ENCODE assay signal across 17 cellular contexts in the genomic region with DNA sequence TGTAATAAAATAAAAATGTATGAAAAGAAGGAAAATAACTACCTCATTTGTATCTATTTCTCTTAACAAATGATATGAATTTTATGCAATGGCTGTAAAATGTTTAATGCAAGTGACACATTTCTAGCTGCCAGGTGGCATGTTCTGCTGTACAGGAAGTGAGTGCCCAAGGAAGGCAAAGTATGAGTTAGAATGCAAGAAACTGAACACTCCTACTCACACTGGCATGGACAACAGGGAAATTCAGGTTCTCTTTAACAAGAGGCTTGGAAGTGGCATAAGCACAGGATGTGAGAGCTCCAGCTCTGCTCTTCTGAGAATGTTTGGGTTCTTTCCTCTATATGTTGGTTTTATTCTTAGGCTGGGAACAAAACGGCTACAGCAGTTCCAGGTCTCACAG. TPM values are rescaled to one million over a fixed set of nuclear protein-coding genes. Genes with fewer than 3 reads are reported as not detected.
A peak's percentile ranks its signal among the peaks of the same experiment; 100 is the strongest.
DNase-seq lines count a peak whose midpoint lies in the region; TF ChIP-seq lines count a peak whose summit lies in the region.
"Had no signal": no experiment of that assay in that cellular context is flagged by ENCODE, and none has a peak within 500 bp of the region (broad histone marks: within the 10 kb centered on the region; RNA-seq: fewer than 3 reads in every experiment).

No MANE protein-coding gene starts in this region.

- H3K4me2 ChIP-seq in PC-9, result no peak overlapping the region
- H3K4me2 ChIP-seq: GM23338 had no signal

- H3K27ac ChIP-seq in PC-9 (no peak overlapping the region), left ventricle myocardium inferior (replicated peaks) (no peak overlapping the region)
- H3K27ac ChIP-seq: HL-60 had no signal

- DNase-seq in PC-9 (no peak), kidney tubule cell (ENCODE audit: low spot score) (peak; percentile 6), renal cortical epithelial cell (ENCODE audit: low read depth) (peak; percentile 3), left ventricle myocardium inferior (no peak), MG63 (no peak), cortex of kidney (lab: John Stamatoyannopoulos, UW) (no peak)
- DNase-seq: ACHN; AML-193; CD8-positive, alpha-beta T cell; DMS 273 treated with DMSO at 0.1 percent for 48 hours; DMS79; GDM1; HCEC 1CT; IMR-90 had no signal

- H3K4me1 ChIP-seq in PC-9 (replicated peaks; ENCODE audit: insufficient read depth) (no peaks in the 10 kb centered on the region), left ventricle myocardium inferior (peaks cover 31% of the 10 kb centered on the region)

- H2AFZ ChIP-seq in PC-9, result peak overlapping the region; percentile 35; the same call in 1 of the 2 replicates

- no TSS peak for BruUV-seq in PC-9 (replicated peaks; lab: Mats Ljungman, UMichigan)

- no peaks in the 10 kb centered on the region for H4K20me1 ChIP-seq in PC-9 (ENCODE audit: insufficient read depth)

- H3K79me2 ChIP-seq in PC-9 (ENCODE audit: low read depth), result no peaks in the 10 kb centered on the region

- no peak overlapping the region for H3K4me3 ChIP-seq in PC-9
- no peak overlapping the region for H3K4me3 ChIP-seq in left ventricle myocardium inferior
- no peak overlapping the region for H3K4me3 ChIP-seq in MG63
- H3K4me3 ChIP-seq: GM23338, K562 had no signal

- H3K27me3 ChIP-seq in PC-9 (ENCODE audit: insufficient read depth, low read depth) (no peaks in the 10 kb centered on the region), left ventricle myocardium inferior (ENCODE audit: low read depth) (no peaks in the 10 kb centered on the region), MG63 (no peaks in the 10 kb centered on the region)

- TF ChIP-seq CTCF in PC-9 (conservative IDR thresholded peaks at IDR 0.05) (no peak), left ventricle myocardium inferior (IDR thresholded peaks at IDR 0.05; ENCODE audit: borderline replicate concordance) (no peak)

- CTCF ChIA-PET in PC-9 (lab: Charles Lee), result no interaction called here

- no peaks in the 10 kb centered on the region for H3K9me3 ChIP-seq in PC-9 (ENCODE audit: insufficient read depth, low read depth)
- no peaks in the 10 kb centered on the region for H3K9me3 ChIP-seq in left ventricle myocardium inferior (replicated peaks)
- H3K9me3 ChIP-seq in MG63, result no peaks in the 10 kb centered on the region

- H3F3A ChIP-seq in PC-9 (ENCODE audit: insufficient read depth, low read depth), result no peaks in the 10 kb centered on the region

- H3K36me3 ChIP-seq in PC-9 (ENCODE audit: low read depth) (no peaks in the 10 kb centered on the region), left ventricle myocardium inferior (no peaks in the 10 kb centered on the region), MG63 (no peaks in the 10 kb centered on the region; the same call in 1 of the 2 replicates)

- POLR2A ChIA-PET in PC-9 (lab: Charles Lee; ENCODE audit: unreplicated experiment), result no interaction called here

- intact Hi-C loops in PC-9 (cut with micrococcal nuclease; ENCODE audit: unreplicated experiment) (no loop called here), left ventricle myocardium inferior (cut with micrococcal nuclease) (no loop called here)

- no peaks in the 10 kb centered on the region for H3K9me2 ChIP-seq in PC-9 (ENCODE audit: insufficient read depth)

RNA-seq across cellular contexts. Expression of a gene that starts 20.4 kb away (rescaled TPM):
- total RNA-seq in PC-9 (2021) (58.3 and 91.0 TPM in 2 replicates), renal cortical epithelial cell (8.2 and 54.0 TPM in 2 replicates), left ventricle myocardium inferior (103 TPM)
- total RNA-seq in MG63 (2014; rRNA removed; shearing (Covaris generic); ENCODE audit: low replicate concordance), result 13.0 and 52.1 TPM in 2 replicates
- total RNA-seq: CD8-positive, alpha-beta T cell had no signal

Comparison
In these comparisons a context has a peak if more than half of its experiments do, and no peak if none do; other contexts are left out.
1. DNase-seq: peak in kidney tubule cell (single experiment) and renal cortical epithelial cell (single experiment); none in PC-9 (0 of 2), left ventricle myocardium inferior (single experiment), MG63 (single experiment) and cortex of kidney (single experiment).